In the genomic region with DNA sequence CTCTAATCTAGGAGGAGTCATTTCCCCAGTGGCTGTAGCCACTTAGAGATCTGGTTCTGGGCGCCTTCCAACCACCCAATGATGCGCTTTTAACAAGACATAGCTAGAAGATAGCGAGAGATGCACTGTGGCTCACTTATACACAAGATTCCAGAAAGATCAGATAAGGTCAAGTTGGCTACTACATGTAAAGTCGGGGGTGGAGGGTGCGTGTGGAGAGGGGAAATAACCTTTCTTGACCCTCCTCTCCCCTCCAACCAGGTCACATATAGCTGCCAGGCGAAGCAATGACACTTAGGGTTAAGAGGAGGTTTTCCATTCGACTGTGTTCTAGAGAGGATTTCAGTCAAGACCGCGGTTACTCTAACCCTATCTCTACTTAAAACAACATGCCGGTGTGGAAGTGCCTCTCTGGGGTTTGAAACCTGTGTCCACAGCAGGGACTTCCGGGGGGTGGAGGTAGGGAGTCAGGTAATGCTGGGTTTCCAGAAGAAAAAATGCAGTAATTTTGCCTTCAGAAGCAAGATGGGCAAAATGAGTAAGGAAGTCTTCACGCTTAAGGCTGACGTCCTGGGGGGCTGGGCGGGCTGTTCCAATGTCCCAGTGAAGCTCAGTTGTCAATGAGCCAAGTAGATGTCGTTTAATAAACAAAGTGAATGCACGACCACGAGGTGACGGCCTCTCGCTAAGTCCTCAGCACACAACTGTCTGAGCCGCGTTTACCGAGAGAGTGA, we compare ENCODE assay signal across 16 cellular contexts. TPM values are rescaled to one million over a fixed set of nuclear protein-coding genes. Genes with fewer than 3 reads are reported as not detected.
DNase-seq lines count a peak whose midpoint lies in the region; ATAC-seq and TF ChIP-seq lines count a peak whose summit lies in the region.
"Had no signal": no experiment of that assay in that cellular context is flagged by ENCODE, and none has a peak within 500 bp of the region (broad histone marks: within the 10 kb centered on the region; RNA-seq: fewer than 3 reads in every experiment).

No MANE protein-coding gene starts in this region.

- peak overlapping the region; percentile 25 for H3K4me3 ChIP-seq in OCI-LY1 (ENCODE audit: low read depth, low read length, poor library complexity, severe bottlenecking)
- H3K4me3 ChIP-seq: gastroesophageal sphincter, left ventricle myocardium inferior, spleen had no signal

- H3K27me3 Mint-ChIP-seq in activated CD4-positive, alpha-beta T cell treated with anti-CD3 and anti-CD28 coated beads, Interleukin-2, amount 10 ng/mL, durations not matched to agents 24 days and 14 days: peaks cover 88% of the 10 kb centered on the region
- peaks cover 36% of the 10 kb centered on the region for H3K27me3 Mint-ChIP-seq in glutamatergic neuron (ENCODE audit: unreplicated experiment)

- no peaks in the 10 kb centered on the region for H3K27me3 ChIP-seq in OCI-LY1 (ENCODE audit: insufficient read depth, low read length)

- TF ChIP-seq CTCF in OCI-LY1 (IDR thresholded peaks at IDR 0.05; ENCODE audit: low read length) (no peak), glutamatergic neuron (IDR thresholded peaks at IDR 0.05; ENCODE audit: partially characterized antibody, unreplicated experiment) (no peak)

- no peak overlapping the region for H3K4me3 Mint-ChIP-seq in activated CD4-positive, alpha-beta T cell treated with anti-CD3 and anti-CD28 coated beads, Interleukin-2, amount 10 ng/mL, durations not matched to agents 24 days and 14 days
- H3K4me3 Mint-ChIP-seq in glutamatergic neuron (ENCODE audit: unreplicated experiment): peak overlapping the region; percentile 90

- peaks cover 7% of the 10 kb centered on the region for H3K9me3 ChIP-seq in OCI-LY1 (ENCODE audit: low read length)
- H3K9me3 ChIP-seq: left ventricle myocardium inferior had no signal

- peaks cover 27% of the 10 kb centered on the region for H3K4me1 ChIP-seq in OCI-LY1 (ENCODE audit: insufficient read depth, low read length, severe bottlenecking)

- peaks cover 13% of the 10 kb centered on the region for H3K36me3 Mint-ChIP-seq in activated CD4-positive, alpha-beta T cell treated with anti-CD3 and anti-CD28 coated beads, Interleukin-2, amount 10 ng/mL, durations not matched to agents 24 days and 14 days (ENCODE audit: low read depth)
- no peaks in the 10 kb centered on the region for H3K36me3 Mint-ChIP-seq in glutamatergic neuron (ENCODE audit: unreplicated experiment)

- ATAC-seq in HG02981 (IDR thresholded peaks at IDR 0.05; ENCODE audit: unreplicated experiment) (no peak), HG03108 (IDR thresholded peaks at IDR 0.05; ENCODE audit: unreplicated experiment) (no peak)
- ATAC-seq: gastroesophageal sphincter had no signal

- H2AFZ ChIP-seq in OCI-LY1 (ENCODE audit: low read length): no peak overlapping the region

- intact Hi-C loops in activated CD4-positive, alpha-beta T cell treated with anti-CD3 and anti-CD28 coated beads, Interleukin-2, amount 10 ng/mL, durations not matched to agents 24 days and 14 days (cut with micrococcal nuclease): loop anchor here (2.0 kb wide), 2 partner anchors 20 to 864 kb away; no protein-coding TSS in a partner anchor

- no peak for DNase-seq in activated CD4-positive, alpha-beta T cell treated with anti-CD3 and anti-CD28 coated beads, Interleukin-2, amount 10 ng/mL, durations not matched to agents 24 days and 14 days
- no peak for DNase-seq in activated CD4-positive, alpha-beta T cell treated with anti-CD3 and anti-CD28 coated beads for 1 hour
- DNase-seq in glutamatergic neuron (no peak), renal cortical epithelial cell (ENCODE audit: low read depth) (peak; percentile 48), cortex of kidney (lab: John Stamatoyannopoulos, UW) (no peak)
- DNase-seq: DMS79, KBM-7, left ventricle myocardium inferior, NCI-H2029, OCI-M1, spleen, trophoblast cell had no signal

- peaks cover 17% of the 10 kb centered on the region for H3K4me1 Mint-ChIP-seq in activated CD4-positive, alpha-beta T cell treated with anti-CD3 and anti-CD28 coated beads, Interleukin-2, amount 10 ng/mL, durations not matched to agents 24 days and 14 days
- peaks cover 25% of the 10 kb centered on the region for H3K4me1 Mint-ChIP-seq in glutamatergic neuron (ENCODE audit: low read depth, unreplicated experiment)

- H3K27ac ChIP-seq in OCI-LY1 (ENCODE audit: low read depth, low read length, poor library complexity, severe bottlenecking): no peak overlapping the region
- H3K27ac ChIP-seq: gastroesophageal sphincter, left ventricle myocardium inferior, spleen had no signal

- H3K36me3 ChIP-seq in OCI-LY1 (ENCODE audit: insufficient read depth, low read length): no peaks in the 10 kb centered on the region
- H3K36me3 ChIP-seq: gastroesophageal sphincter, left ventricle myocardium inferior, spleen had no signal

- no peaks in the 10 kb centered on the region for H4K20me1 ChIP-seq in OCI-LY1 (ENCODE audit: insufficient read depth, low read length)

- H3K9ac ChIP-seq in OCI-LY1 (ENCODE audit: low read length): no peak overlapping the region

- H3F3A ChIP-seq in OCI-LY1 (ENCODE audit: insufficient read depth, low read length): no peaks in the 10 kb centered on the region

- no peaks in the 10 kb centered on the region for H3K79me2 ChIP-seq in OCI-LY1 (ENCODE audit: insufficient read depth, low read length)

- H3K4me2 ChIP-seq in OCI-LY1 (ENCODE audit: low read length): peak overlapping the region; percentile 34; the same call in 1 of the 2 replicates

- no peaks in the 10 kb centered on the region for H3K9me2 ChIP-seq in OCI-LY1 (ENCODE audit: low read depth, low read length)

- H3K27ac Mint-ChIP-seq in activated CD4-positive, alpha-beta T cell treated with anti-CD3 and anti-CD28 coated beads, Interleukin-2, amount 10 ng/mL, durations not matched to agents 24 days and 14 days: peak overlapping the region; percentile 42
- peak overlapping the region; percentile 35 for H3K27ac Mint-ChIP-seq in glutamatergic neuron (ENCODE audit: unreplicated experiment)

- H3K9me3 Mint-ChIP-seq in activated CD4-positive, alpha-beta T cell treated with anti-CD3 and anti-CD28 coated beads, Interleukin-2, amount 10 ng/mL, durations not matched to agents 24 days and 14 days: peaks cover 20% of the 10 kb centered on the region
- peaks cover 28% of the 10 kb centered on the region for H3K9me3 Mint-ChIP-seq in glutamatergic neuron (ENCODE audit: unreplicated experiment)

RNA-seq across cellular contexts. Expression of a gene that starts 1.9 kb away (rescaled TPM):
- total RNA-seq in activated CD4-positive, alpha-beta T cell treated with anti-CD3 and anti-CD28 coated beads, Interleukin-2, amount 10 ng/mL, durations not matched to agents 24 days and 14 days: not detected in 2 replicates
- total RNA-seq in glutamatergic neuron (ENCODE audit: unreplicated experiment): 49.8 TPM
- 5.6 and 30.8 TPM in 2 replicates for total RNA-seq in renal cortical epithelial cell
- total RNA-seq: gastroesophageal sphincter, left ventricle myocardium inferior, spleen had no signal
